In genomic region chr2:98565286-98565860, GRCh38 we compare ENCODE assay signal across 18 cellular contexts. TPM values are rescaled to one million over a fixed set of nuclear protein-coding genes. Genes with fewer than 3 reads are reported as not detected.
DNase-seq lines count a peak whose midpoint lies in the region; ATAC-seq, FAIRE-seq and TF ChIP-seq lines count a peak whose summit lies in the region.
"Had no signal": no experiment of that assay in that cellular context is flagged by ENCODE, and none has a peak within 500 bp of the region (broad histone marks: within the 10 kb centered on the region; RNA-seq: fewer than 3 reads in every experiment).

No MANE protein-coding gene starts in this region.

- no peak for TF ChIP-seq POLR2A in GM12891 (IDR thresholded peaks at IDR 0.05; ENCODE audit: low read depth, low read length)

- TF ChIP-seq CTCF in mucosa of descending colon (IDR thresholded peaks at IDR 0.05): no peak

- CTCF ChIA-PET in activated naive CD4-positive, alpha-beta T cell treated with anti-CD3 and anti-CD28 coated beads, Interleukin-2, amount 10 ng/mL, durations not matched to agents 7 days and 5 days (lab: Charles Lee): no interaction called here

- no peaks in the 10 kb centered on the region for H3K27me3 Mint-ChIP-seq in activated naive CD4-positive, alpha-beta T cell treated with anti-CD3 and anti-CD28 coated beads, Interleukin-2, amount 10 ng/mL, durations not matched to agents 7 days and 5 days
- H3K27me3 Mint-ChIP-seq in activated T-helper 1 cell treated with anti-CD3 and anti-CD28 coated beads, Interleukin-12 subunit alpha, Interleukin-12 subunit beta, Interleukin-2, Interleukin-4 antibody, amounts not matched to agents 30 ng/mL and 10 ng/mL and 1 ng/mL, durations not matched to agents 14 hours and 24 hours and 36 hours (ENCODE audit: insufficient read depth): no peaks in the 10 kb centered on the region
- H3K27me3 Mint-ChIP-seq: CD4-positive, alpha-beta memory T cell had no signal

- no peak for FAIRE-seq in GM12891 (lab: Jason Lieb, UNC)
- FAIRE-seq: D721Med, GM19239, RCC 7860 had no signal

- intact Hi-C loops in activated T-helper 1 cell treated with anti-CD3 and anti-CD28 coated beads, Interleukin-12 subunit alpha, Interleukin-12 subunit beta, Interleukin-2, Interleukin-4 antibody, amounts not matched to agents 30 ng/mL and 10 ng/mL and 1 ng/mL, durations not matched to agents 14 hours and 24 hours and 36 hours (cut with micrococcal nuclease): no loop called here
- intact Hi-C loops in mucosa of descending colon (cut with DNase I, micrococcal nuclease): no loop called here

- no peak overlapping the region for H3K4me3 Mint-ChIP-seq in activated naive CD4-positive, alpha-beta T cell treated with anti-CD3 and anti-CD28 coated beads, Interleukin-2, amount 10 ng/mL, durations not matched to agents 7 days and 5 days
- no peak overlapping the region for H3K4me3 Mint-ChIP-seq in activated T-helper 1 cell treated with anti-CD3 and anti-CD28 coated beads, Interleukin-12 subunit alpha, Interleukin-12 subunit beta, Interleukin-2, Interleukin-4 antibody, amounts not matched to agents 30 ng/mL and 10 ng/mL and 1 ng/mL, durations not matched to agents 14 hours and 24 hours and 36 hours
- H3K4me3 Mint-ChIP-seq: CD4-positive, alpha-beta memory T cell had no signal

- DNase-seq in activated naive CD4-positive, alpha-beta T cell treated with anti-CD3 and anti-CD28 coated beads, Interleukin-2, amount 10 ng/mL, durations not matched to agents 7 days and 5 days: no peak
- DNase-seq in activated naive CD4-positive, alpha-beta T cell treated with Interleukin-2 at 50 U/mL for 16 hours: no peak
- peak; percentile 88 for DNase-seq in Jurkat, Clone E6-1 (ENCODE audit: low read depth, low spot score)
- DNase-seq in activated T-helper 1 cell treated with anti-CD3 and anti-CD28 coated beads, Interleukin-12 subunit alpha, Interleukin-12 subunit beta, Interleukin-2, Interleukin-4 antibody, amounts not matched to agents 30 ng/mL and 10 ng/mL and 1 ng/mL, durations not matched to agents 14 hours and 24 hours and 36 hours (ENCODE audit: low spot score): no peak
- no peak for DNase-seq in mucosa of descending colon
- no peak for DNase-seq in GM12891 (ENCODE audit: insufficient read length, low spot score)
- DNase-seq in NCI-H1417 treated with DMSO at 0.1 percent for 48 hours (lab: John Stamatoyannopoulos, UW): no peak
- DNase-seq: BE2C; CD4-positive, alpha-beta memory T cell; DMS79 treated with DMSO at 0.1 percent for 48 hours; GDM1; HCEC 1CT; NCI-H1417; NCI-H2029; NCI-H510A treated with DMSO at 0.1 percent for 48 hours had no signal

- no peaks in the 10 kb centered on the region for H3K4me1 ChIP-seq in mucosa of descending colon (ENCODE audit: low read depth)
- H3K4me1 ChIP-seq: BE2C had no signal

- peaks cover 72% of the 10 kb centered on the region for H3K36me3 Mint-ChIP-seq in activated naive CD4-positive, alpha-beta T cell treated with anti-CD3 and anti-CD28 coated beads, Interleukin-2, amount 10 ng/mL, durations not matched to agents 7 days and 5 days
- H3K36me3 Mint-ChIP-seq in activated T-helper 1 cell treated with anti-CD3 and anti-CD28 coated beads, Interleukin-12 subunit alpha, Interleukin-12 subunit beta, Interleukin-2, Interleukin-4 antibody, amounts not matched to agents 30 ng/mL and 10 ng/mL and 1 ng/mL, durations not matched to agents 14 hours and 24 hours and 36 hours (ENCODE audit: low read depth): peaks cover 53% of the 10 kb centered on the region

- no peak overlapping the region; the same call in 1 of the 2 replicates for H3K4me3 ChIP-seq in Jurkat, Clone E6-1 (ENCODE audit: low read length)
- H3K4me3 ChIP-seq in mucosa of descending colon: no peak overlapping the region

- peaks cover 3% of the 10 kb centered on the region for H3K4me1 Mint-ChIP-seq in activated naive CD4-positive, alpha-beta T cell treated with anti-CD3 and anti-CD28 coated beads, Interleukin-2, amount 10 ng/mL, durations not matched to agents 7 days and 5 days
- H3K4me1 Mint-ChIP-seq in activated T-helper 1 cell treated with anti-CD3 and anti-CD28 coated beads, Interleukin-12 subunit alpha, Interleukin-12 subunit beta, Interleukin-2, Interleukin-4 antibody, amounts not matched to agents 30 ng/mL and 10 ng/mL and 1 ng/mL, durations not matched to agents 14 hours and 24 hours and 36 hours (ENCODE audit: low read depth): peaks cover 22% of the 10 kb centered on the region

- peak; percentile 11 for ATAC-seq in mucosa of descending colon

- H3K36me3 ChIP-seq in mucosa of descending colon (ENCODE audit: low read depth): no peaks in the 10 kb centered on the region
- H3K36me3 ChIP-seq: BE2C had no signal

- peak overlapping the region; percentile 52 for H3K27ac Mint-ChIP-seq in activated naive CD4-positive, alpha-beta T cell treated with anti-CD3 and anti-CD28 coated beads, Interleukin-2, amount 10 ng/mL, durations not matched to agents 7 days and 5 days
- H3K27ac Mint-ChIP-seq in activated T-helper 1 cell treated with anti-CD3 and anti-CD28 coated beads, Interleukin-12 subunit alpha, Interleukin-12 subunit beta, Interleukin-2, Interleukin-4 antibody, amounts not matched to agents 30 ng/mL and 10 ng/mL and 1 ng/mL, durations not matched to agents 14 hours and 24 hours and 36 hours: peak overlapping the region; percentile 35

- H3K9me3 Mint-ChIP-seq in activated naive CD4-positive, alpha-beta T cell treated with anti-CD3 and anti-CD28 coated beads, Interleukin-2, amount 10 ng/mL, durations not matched to agents 7 days and 5 days: no peaks in the 10 kb centered on the region
- H3K9me3 Mint-ChIP-seq in activated T-helper 1 cell treated with anti-CD3 and anti-CD28 coated beads, Interleukin-12 subunit alpha, Interleukin-12 subunit beta, Interleukin-2, Interleukin-4 antibody, amounts not matched to agents 30 ng/mL and 10 ng/mL and 1 ng/mL, durations not matched to agents 14 hours and 24 hours and 36 hours: no peaks in the 10 kb centered on the region

- no peaks in the 10 kb centered on the region for H3K9me3 ChIP-seq in mucosa of descending colon
- H3K9me3 ChIP-seq: BE2C had no signal

TF ChIP-seq in GM12891, 5 proteins besides CTCF, POLR2A, EP300 and RAD21:
- TF ChIP-seq SPI1 (IDR thresholded peaks at IDR 0.05; ENCODE audit: low read depth, low read length) (no peak), POLR2AphosphoS5 (IDR thresholded peaks at IDR 0.05; ENCODE audit: low read depth, low read length) (no peak)

RNA-seq across cellular contexts. Expression of gene COA5, which starts 42.9 kb away (rescaled TPM):
- 41.6 TPM for polyA plus RNA-seq in Jurkat, Clone E6-1 (2012; ENCODE audit: insufficient read depth, insufficient read length)
- 20.3 and 21.2 TPM in 2 replicates for total RNA-seq in activated T-helper 1 cell treated with anti-CD3 and anti-CD28 coated beads, Interleukin-12 subunit alpha, Interleukin-12 subunit beta, Interleukin-2, Interleukin-4 antibody, amounts not matched to agents 30 ng/mL and 10 ng/mL and 1 ng/mL, durations not matched to agents 14 hours and 24 hours and 36 hours
- total RNA-seq in mucosa of descending colon: 10 to 100 TPM; 27.7 to 35.2 (median 28.0) TPM
- 36.6 TPM for polyA plus RNA-seq in GM12891 (2012; ENCODE audit: low read depth, missing spikeins)

RNA-seq across cellular contexts. Expression of gene UNC50, which starts 43.0 kb away (rescaled TPM):
- polyA plus RNA-seq in Jurkat, Clone E6-1 (2012; ENCODE audit: insufficient read depth, insufficient read length): 44.8 TPM
- total RNA-seq in activated T-helper 1 cell treated with anti-CD3 and anti-CD28 coated beads, Interleukin-12 subunit alpha, Interleukin-12 subunit beta, Interleukin-2, Interleukin-4 antibody, amounts not matched to agents 30 ng/mL and 10 ng/mL and 1 ng/mL, durations not matched to agents 14 hours and 24 hours and 36 hours: 41.4 and 43.0 TPM in 2 replicates
- total RNA-seq in mucosa of descending colon: 10 to 100 TPM; 32.6 to 44.3 (median 35.4) TPM
- polyA plus RNA-seq in GM12891 (2012; ENCODE audit: low read depth, missing spikeins): 26.4 TPM
